In genomic region chr11:19418221-19418620, GRCh38 we compare ENCODE assay signal across 1 cellular context.
TF ChIP-seq lines count a peak whose summit lies in the region.

No MANE protein-coding gene starts in this region.

TF ChIP-seq in IMR-90, 13 proteins besides CTCF, POLR2A, EP300 and RAD21 (continued from another document):
- no peak for TF ChIP-seq ELK1 (IDR thresholded peaks at IDR 0.05; ENCODE audit: borderline replicate concordance, low read depth, low read length)
- TF ChIP-seq MXI1 (IDR thresholded peaks at IDR 0.05; ENCODE audit: borderline replicate concordance, low read depth, low read length), result no peak
- no peak for TF ChIP-seq CHD1 (IDR thresholded peaks at IDR 0.05; ENCODE audit: low read depth, low read length)
- TF ChIP-seq NFE2L2 (IDR thresholded peaks at IDR 0.05; ENCODE audit: low read depth, low read length), result no peak
- no peak for TF ChIP-seq SMC3 (IDR thresholded peaks at IDR 0.05; ENCODE audit: low read depth, low read length)
- no peak for TF ChIP-seq RFX5 (IDR thresholded peaks at IDR 0.05; ENCODE audit: low read depth, low read length)
- no peak for TF ChIP-seq MAZ (IDR thresholded peaks at IDR 0.05; ENCODE audit: borderline replicate concordance, low read depth, low read length)
- TF ChIP-seq FOS (IDR thresholded peaks at IDR 0.05; ENCODE audit: low read depth, low read length), result no peak
- TF ChIP-seq USF2 (IDR thresholded peaks at IDR 0.05; ENCODE audit: low read depth, low read length), result no peak
- TF ChIP-seq BHLHE40 (IDR thresholded peaks at IDR 0.05; ENCODE audit: low read depth, low read length), result no peak
TF ChIP-seq in IMR-90: peak in this region for 0.
